9 cellular contexts compared by ENCODE assay signal in the genomic region with DNA sequence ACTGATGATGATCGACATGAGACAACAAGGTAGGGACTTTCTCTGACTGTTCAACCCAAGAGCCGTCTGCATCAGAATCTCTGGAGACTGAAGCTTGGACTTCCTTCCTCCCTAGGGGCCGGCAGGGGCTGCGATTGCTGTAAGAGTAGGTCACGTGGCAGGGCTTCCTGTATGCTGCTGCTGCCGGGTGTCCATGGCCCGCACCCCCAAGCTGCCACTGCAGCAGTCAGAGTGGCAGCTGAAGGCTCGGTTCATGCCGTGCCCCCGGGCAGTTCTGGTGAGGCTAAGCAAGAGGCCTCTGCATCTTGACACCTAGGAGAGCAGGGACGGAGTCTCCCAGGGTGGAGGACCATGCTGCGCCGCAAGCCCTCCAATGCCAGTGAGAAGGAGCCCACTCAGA. TPM values are rescaled to one million over a fixed set of nuclear protein-coding genes. Genes with fewer than 3 reads are reported as not detected.
DNase-seq lines count a peak whose midpoint lies in the region; ATAC-seq and TF ChIP-seq lines count a peak whose summit lies in the region.
"Had no signal": no experiment of that assay in that cellular context is flagged by ENCODE, and none has a peak within 500 bp of the region (broad histone marks: within the 10 kb centered on the region; RNA-seq: fewer than 3 reads in every experiment).

A gene (plus strand): TSS at position 203 of the 400 bp plus-strand sequence. CDS start 149 bp downstream, at position 352.

- WGBS in lung, 2 donors = 18 to 65% methylated on average over 11 to 13 of the region's 13 CpGs

- H3K27me3 Mint-ChIP-seq in MCF 10A (ENCODE audit: insufficient read depth, unreplicated experiment) = peaks cover 44% of the 10 kb centered on the region

- no peak within 1 kb of the TSS for H3K4me3 Mint-ChIP-seq in MCF 10A (ENCODE audit: unreplicated experiment)

- no peak within 1 kb of the TSS for H3K27ac Mint-ChIP-seq in MCF 10A (ENCODE audit: low read depth, unreplicated experiment)

- DNase-seq in breast epithelium (ENCODE audit: low spot score in 2 of 2) = no peak
- no peak for DNase-seq in MCF 10A (ENCODE audit: unreplicated experiment)
- peak; percentile 53 to 66 for DNase-seq in Kasumi-1 (lab: John Stamatoyannopoulos, UW)
- peak; percentile 55 for DNase-seq in activated T-helper 1 cell treated with Interleukin-2 at 50 U/mL for 16 hours (ENCODE audit: low read depth)
- peak; percentile 62 for DNase-seq in lung (ENCODE audit: low spot score)
- no peak for DNase-seq in DMS153 (lab: John Stamatoyannopoulos, UW)
- no peak for DNase-seq in NCI-H446 (lab: John Stamatoyannopoulos, UW)
- no peak for DNase-seq in DMS114 treated with DMSO at 0.1 percent for 48 hours (lab: John Stamatoyannopoulos, UW; ENCODE audit: unreplicated experiment)

- H3K9me3 Mint-ChIP-seq in MCF 10A (ENCODE audit: unreplicated experiment) = no peaks in the 10 kb centered on the region

- H3K4me1 ChIP-seq in breast epithelium (no peaks in the 10 kb centered on the region), lung (ENCODE audit: control insufficient read depth in 2 of 2, insufficient read depth in 2 of 2, low read length in 2 of 2) (no peaks in the 10 kb centered on the region)

- CTCF ChIA-PET in MCF 10A (lab: Yijun Ruan, JAX) = no interaction called here

- intact Hi-C loops in breast epithelium (cut with DNase I; ENCODE audit: low total_unique reads) (no loop called here), MCF 10A (cut with micrococcal nuclease) (no loop called here)

- no peaks in the 10 kb centered on the region for H3K4me1 Mint-ChIP-seq in MCF 10A (ENCODE audit: insufficient read depth, unreplicated experiment)

- H3K36me3 Mint-ChIP-seq in MCF 10A (ENCODE audit: insufficient read depth, unreplicated experiment) = no peaks in the 10 kb centered on the region

- no peak for TF ChIP-seq CTCF in breast epithelium (IDR thresholded peaks at IDR 0.05)
- TF ChIP-seq CTCF in MCF 10A (IDR thresholded peaks at IDR 0.05; ENCODE audit: unreplicated experiment) = no peak
- no peak for TF ChIP-seq CTCF in lung (IDR thresholded peaks at IDR 0.05; ENCODE audit: control extremely low read depth, extremely low read depth)

- H3K9me3 ChIP-seq in breast epithelium = no peaks in the 10 kb centered on the region
- no peaks in the 10 kb centered on the region for H3K9me3 ChIP-seq in lung (ENCODE audit: control insufficient read depth in 2 of 2, insufficient read depth in 1 of 2, low read length in 1 of 2)

- no peak for ATAC-seq in lung (ENCODE audit: insufficient read depth, low FRiP score)

- H3K27me3 ChIP-seq in breast epithelium (peaks cover 0 to 23% of the 10 kb centered on the region in 2 donors), lung (ENCODE audit: control insufficient read depth, insufficient read depth) (no peaks in the 10 kb centered on the region)

- POLR2A ChIA-PET in MCF 10A (lab: Yijun Ruan, JAX) = no interaction called here

- H3K36me3 ChIP-seq in breast epithelium (no peaks in the 10 kb centered on the region), lung (ENCODE audit: control insufficient read depth in 2 of 2, insufficient read depth in 2 of 2, low read length in 2 of 2) (no peaks in the 10 kb centered on the region)

- no peak for TF ChIP-seq POLR2A in breast epithelium (IDR thresholded peaks at IDR 0.05)

- H3K27ac ChIP-seq in breast epithelium (no peak within 1 kb of the TSS), lung (ENCODE audit: low read depth in 1 of 2, low read length in 1 of 2) (peak within 1 kb of the TSS in 1 of 2 donors; percentile 37)

- no TSS peak for BruUV-seq in MCF 10A (replicated peaks; lab: Mats Ljungman, UMichigan)

- H3K4me3 ChIP-seq in breast epithelium (peak within 1 kb of the TSS; percentile 22 to 26 (median 26)), lung (no peak within 1 kb of the TSS)

RNA-seq across cellular contexts. Expression of the gene that starts here (rescaled TPM):
- total RNA-seq in breast epithelium = 10 to 100 TPM in 1 of 3 donors, 1 to 10 TPM in 2; 6.6 to 18.7 (median 10.0) TPM
- not detected in 2 replicates for total RNA-seq in MCF 10A (2022)
- 10 to 100 TPM; 12.0 to 51.7 TPM for total RNA-seq in lung
- polyA plus RNA-seq in lung = 10 to 100 TPM; 13.5 to 90.1 TPM
- total RNA-seq: myocyte had no signal

Comparison
In these comparisons a context has a peak if more than half of its experiments do, and no peak if none do; other contexts are left out.
1. DNase-seq: peak in Kasumi-1 (2 of 2), activated T-helper 1 cell treated with Interleukin-2 at 50 U/mL for 16 hours (single experiment) and lung (single experiment); none in breast epithelium (0 of 2), MCF 10A (single experiment), DMS153 (single experiment), NCI-H446 (0 of 2) and DMS114 treated with DMSO at 0.1 percent for 48 hours (single experiment).